ENCODE assay signal across 8 cellular contexts in genomic region chr19:2503521-2504109, GRCh38. TPM values are rescaled to one million over a fixed set of nuclear protein-coding genes. Genes with fewer than 3 reads are reported as not detected.
A peak's percentile ranks its signal among the peaks of the same experiment; 100 is the strongest.
DNase-seq lines count a peak whose midpoint lies in the region; ATAC-seq lines count a peak whose summit lies in the region.

No MANE protein-coding gene starts in this region.

- peak; percentile 81 for ATAC-seq in activated naive CD8-positive, alpha-beta T cell treated with anti-CD3 and anti-CD28 coated beads, Interleukin-2, amount 10 ng/mL, durations not matched to agents 7 days and 5 days (ENCODE audit: low read depth)
- ATAC-seq in naive thymus-derived CD8-positive, alpha-beta T cell = peak; percentile 82 to 89
- no peak for ATAC-seq in HG02610 (IDR thresholded peaks at IDR 0.05; ENCODE audit: unreplicated experiment)
- no peak for ATAC-seq in HG03521 (IDR thresholded peaks at IDR 0.05; ENCODE audit: unreplicated experiment)

- peak overlapping the region; percentile 71 for H3K4me3 Mint-ChIP-seq in activated naive CD8-positive, alpha-beta T cell treated with anti-CD3 and anti-CD28 coated beads, Interleukin-2, amount 10 ng/mL, durations not matched to agents 7 days and 5 days
- H3K4me3 Mint-ChIP-seq in naive thymus-derived CD8-positive, alpha-beta T cell = peak overlapping the region; percentile 57 to 85 (median 78)

- peak overlapping the region; percentile 95 for H3K27ac Mint-ChIP-seq in activated naive CD8-positive, alpha-beta T cell treated with anti-CD3 and anti-CD28 coated beads, Interleukin-2, amount 10 ng/mL, durations not matched to agents 7 days and 5 days
- peak overlapping the region; percentile 89 to 98 (median 94) for H3K27ac Mint-ChIP-seq in naive thymus-derived CD8-positive, alpha-beta T cell

- no peaks in the 10 kb centered on the region for H3K36me3 Mint-ChIP-seq in activated naive CD8-positive, alpha-beta T cell treated with anti-CD3 and anti-CD28 coated beads, Interleukin-2, amount 10 ng/mL, durations not matched to agents 7 days and 5 days
- no peaks in the 10 kb centered on the region for H3K36me3 Mint-ChIP-seq in naive thymus-derived CD8-positive, alpha-beta T cell

- no peaks in the 10 kb centered on the region for H3K27me3 Mint-ChIP-seq in activated naive CD8-positive, alpha-beta T cell treated with anti-CD3 and anti-CD28 coated beads, Interleukin-2, amount 10 ng/mL, durations not matched to agents 7 days and 5 days
- peaks cover 0 to 3% (median 0%) of the 10 kb centered on the region in 5 donors for H3K27me3 Mint-ChIP-seq in naive thymus-derived CD8-positive, alpha-beta T cell

- DNase-seq in CD1c-positive myeloid dendritic cell (ENCODE audit: extremely low spot score) (peak; percentile 55), SW480 (ENCODE audit: low spot score) (peak; percentile 91), anterior cingulate cortex (lab: John Stamatoyannopoulos, UW) (no peak), NCI-H1436 treated with DMSO at 0.1 percent for 48 hours (lab: John Stamatoyannopoulos, UW) (no peak)
- DNase-seq in activated naive CD8-positive, alpha-beta T cell treated with anti-CD3 and anti-CD28 coated beads, Interleukin-2, amount 10 ng/mL, durations not matched to agents 7 days and 5 days = peak; percentile 69
- peak; percentile 37 to 86 (median 64) for DNase-seq in naive thymus-derived CD8-positive, alpha-beta T cell

- H3K9me3 Mint-ChIP-seq in activated naive CD8-positive, alpha-beta T cell treated with anti-CD3 and anti-CD28 coated beads, Interleukin-2, amount 10 ng/mL, durations not matched to agents 7 days and 5 days = no peaks in the 10 kb centered on the region
- H3K9me3 Mint-ChIP-seq in naive thymus-derived CD8-positive, alpha-beta T cell = no peaks in the 10 kb centered on the region

- POLR2A ChIA-PET in activated naive CD8-positive, alpha-beta T cell treated with anti-CD3 and anti-CD28 coated beads, Interleukin-2, amount 10 ng/mL, durations not matched to agents 7 days and 5 days (lab: Charles Lee) = interaction anchor here (0.9 to 5.9 kb wide), 7 partner anchors 9 to 58 kb away, joined by 3 to 73 read pairs (median 4); partner anchors contain the start of gene GADD45B
- POLR2A ChIA-PET in naive thymus-derived CD8-positive, alpha-beta T cell (lab: Charles Lee) = interaction anchor here (0.5 to 7.1 kb wide), 18 partner anchors 8 to 1424 kb away, joined by 3 to 193 read pairs (median 4); partner anchors contain the start of gene GADD45B

- peaks cover 22% of the 10 kb centered on the region for H3K4me1 Mint-ChIP-seq in activated naive CD8-positive, alpha-beta T cell treated with anti-CD3 and anti-CD28 coated beads, Interleukin-2, amount 10 ng/mL, durations not matched to agents 7 days and 5 days
- H3K4me1 Mint-ChIP-seq in naive thymus-derived CD8-positive, alpha-beta T cell = peaks cover 8 to 38% (median 35%) of the 10 kb centered on the region in 4 donors

RNA-seq across cellular contexts. Expression of gene GADD45B, which starts 27.7 kb away (rescaled TPM):
- 10 to 100 TPM; 83.1 to 85.4 TPM for total RNA-seq in activated naive CD8-positive, alpha-beta T cell treated with anti-CD3 and anti-CD28 coated beads, Interleukin-2, amount 10 ng/mL, durations not matched to agents 7 days and 5 days
- 100 to 1,000 TPM; 108 to 115 TPM for total RNA-seq in naive thymus-derived CD8-positive, alpha-beta T cell
- 10 to 100 TPM; 41.0 to 57.3 (median 43.8) TPM for polyA plus RNA-seq in naive thymus-derived CD8-positive, alpha-beta T cell

RNA-seq across cellular contexts. Expression of gene LMNB2, which starts 46.9 kb away (rescaled TPM):
- 10 to 100 TPM; 74.9 to 83.3 TPM for total RNA-seq in activated naive CD8-positive, alpha-beta T cell treated with anti-CD3 and anti-CD28 coated beads, Interleukin-2, amount 10 ng/mL, durations not matched to agents 7 days and 5 days
- 10 to 100 TPM; 17.3 to 19.6 TPM for total RNA-seq in naive thymus-derived CD8-positive, alpha-beta T cell
- polyA plus RNA-seq in naive thymus-derived CD8-positive, alpha-beta T cell = 10 to 100 TPM in 1 of 3 donors, 1 to 10 TPM in 2; 5.4 to 10.5 (median 7.4) TPM

Comparison
In these comparisons a context has a peak if more than half of its experiments do, and no peak if none do; other contexts are left out.
1. DNase-seq: peak in CD1c-positive myeloid dendritic cell (single experiment), SW480 (single experiment), activated naive CD8-positive, alpha-beta T cell treated with anti-CD3 and anti-CD28 coated beads, Interleukin-2, amount 10 ng/mL, durations not matched to agents 7 days and 5 days (single experiment) and naive thymus-derived CD8-positive, alpha-beta T cell (10 of 10); none in anterior cingulate cortex (0 of 58) and NCI-H1436 treated with DMSO at 0.1 percent for 48 hours (single experiment).
2. ATAC-seq: peak in activated naive CD8-positive, alpha-beta T cell treated with anti-CD3 and anti-CD28 coated beads, Interleukin-2, amount 10 ng/mL, durations not matched to agents 7 days and 5 days (single experiment) and naive thymus-derived CD8-positive, alpha-beta T cell (2 of 2); none in HG02610 (single experiment) and HG03521 (single experiment).